11 cellular contexts compared by ENCODE assay signal in genomic region chr4:8402640-8403039, GRCh38. TPM values are rescaled to one million over a fixed set of nuclear protein-coding genes. Genes with fewer than 3 reads are reported as not detected.
DNase-seq lines count a peak whose midpoint lies in the region; ATAC-seq and TF ChIP-seq lines count a peak whose summit lies in the region.
"Had no signal": no experiment of that assay in that cellular context is flagged by ENCODE, and none has a peak within 500 bp of the region (broad histone marks: within the 10 kb centered on the region; RNA-seq: fewer than 3 reads in every experiment).

No MANE protein-coding gene starts in this region.

- no peaks in the 10 kb centered on the region for H3K27me3 Mint-ChIP-seq in dendritic cell treated with granulocyte-macrophage colony-stimulating factor and Interleukin-4, amounts not matched to agents 40 ng/mL and 50 ng/mL, for 4 days
- no peaks in the 10 kb centered on the region for H3K27me3 Mint-ChIP-seq in naive thymus-derived CD4-positive, alpha-beta T cell
- H3K27me3 Mint-ChIP-seq: activated naive CD8-positive, alpha-beta T cell treated with anti-CD3 and anti-CD28 coated beads for 36 hours had no signal

- H3K4me3 ChIP-seq in naive thymus-derived CD4-positive, alpha-beta T cell (ENCODE audit: low read length) = no peak overlapping the region
- no peak overlapping the region for H3K4me3 ChIP-seq in thyroid gland (replicated peaks in 1 of 3)
- H3K4me3 ChIP-seq: Peyer's patch had no signal

- POLR2A ChIA-PET in naive thymus-derived CD4-positive, alpha-beta T cell (lab: Charles Lee) = no interaction called here

- peaks cover 81% of the 10 kb centered on the region for H3K36me3 Mint-ChIP-seq in dendritic cell treated with granulocyte-macrophage colony-stimulating factor and Interleukin-4, amounts not matched to agents 40 ng/mL and 50 ng/mL, for 4 days (ENCODE audit: low read depth)
- peaks cover 0 to 47% (median 11%) of the 10 kb centered on the region in 5 donors for H3K36me3 Mint-ChIP-seq in naive thymus-derived CD4-positive, alpha-beta T cell
- H3K36me3 Mint-ChIP-seq: activated naive CD8-positive, alpha-beta T cell treated with anti-CD3 and anti-CD28 coated beads for 36 hours had no signal

- H3K27me3 ChIP-seq in naive thymus-derived CD4-positive, alpha-beta T cell (ENCODE audit: control insufficient read depth in 2 of 2, insufficient read depth in 2 of 2, low read length in 2 of 2) = no peaks in the 10 kb centered on the region
- H3K27me3 ChIP-seq in thyroid gland = no peaks in the 10 kb centered on the region
- H3K27me3 ChIP-seq: Peyer's patch had no signal

- H3K27ac ChIP-seq in naive thymus-derived CD4-positive, alpha-beta T cell (ENCODE audit: low read depth, low read length) = no peak overlapping the region
- peak overlapping the region in 2 of 3 donors; percentile 46 to 67 for H3K27ac ChIP-seq in thyroid gland

- TF ChIP-seq POLR2A in thyroid gland (IDR thresholded peaks at IDR 0.05) = no peak

- H3K9me3 Mint-ChIP-seq in dendritic cell treated with granulocyte-macrophage colony-stimulating factor and Interleukin-4, amounts not matched to agents 40 ng/mL and 50 ng/mL, for 4 days = no peaks in the 10 kb centered on the region
- H3K9me3 Mint-ChIP-seq in naive thymus-derived CD4-positive, alpha-beta T cell = no peaks in the 10 kb centered on the region
- H3K9me3 Mint-ChIP-seq: activated naive CD8-positive, alpha-beta T cell treated with anti-CD3 and anti-CD28 coated beads for 36 hours had no signal

- H3K4me1 Mint-ChIP-seq in dendritic cell treated with granulocyte-macrophage colony-stimulating factor and Interleukin-4, amounts not matched to agents 40 ng/mL and 50 ng/mL, for 4 days (ENCODE audit: low read depth) = peaks cover 21% of the 10 kb centered on the region
- H3K4me1 Mint-ChIP-seq in naive thymus-derived CD4-positive, alpha-beta T cell = peaks cover 0 to 2% (median 0%) of the 10 kb centered on the region in 7 donors
- H3K4me1 Mint-ChIP-seq: activated naive CD8-positive, alpha-beta T cell treated with anti-CD3 and anti-CD28 coated beads for 36 hours had no signal

- no peak overlapping the region for H3K4me3 Mint-ChIP-seq in dendritic cell treated with granulocyte-macrophage colony-stimulating factor and Interleukin-4, amounts not matched to agents 40 ng/mL and 50 ng/mL, for 4 days
- H3K4me3 Mint-ChIP-seq in naive thymus-derived CD4-positive, alpha-beta T cell = no peak overlapping the region
- H3K4me3 Mint-ChIP-seq: activated naive CD8-positive, alpha-beta T cell treated with anti-CD3 and anti-CD28 coated beads for 36 hours; nephron progenitor cell had no signal

- CTCF ChIA-PET in naive thymus-derived CD4-positive, alpha-beta T cell (lab: Charles Lee) = interaction anchor here (0.7 to 2.6 kb wide), 5 partner anchors 16 to 226 kb away, joined by 3 to 15 read pairs (median 3); no protein-coding TSS in a partner anchor

- intact Hi-C loops in dendritic cell treated with granulocyte-macrophage colony-stimulating factor and Interleukin-4, amounts not matched to agents 40 ng/mL and 50 ng/mL, for 4 days (cut with micrococcal nuclease) = loop anchor here (1.0 to 2.0 kb wide), 3 partner anchors 135 to 226 kb away; no protein-coding TSS in a partner anchor
- intact Hi-C loops in naive thymus-derived CD4-positive, alpha-beta T cell (cut with micrococcal nuclease) = loop anchor here (1.0 kb wide), 3 partner anchors 135 to 225 kb away; no protein-coding TSS in a partner anchor
- intact Hi-C loops in thyroid gland (cut with DNase I) = loop anchor here (2.0 to 10.0 kb wide), 2 partner anchors 88 to 160 kb away; no protein-coding TSS in a partner anchor

- H3K27ac Mint-ChIP-seq in dendritic cell treated with granulocyte-macrophage colony-stimulating factor and Interleukin-4, amounts not matched to agents 40 ng/mL and 50 ng/mL, for 4 days = peak overlapping the region; percentile 14
- H3K27ac Mint-ChIP-seq in naive thymus-derived CD4-positive, alpha-beta T cell = no peak overlapping the region
- H3K27ac Mint-ChIP-seq: activated naive CD8-positive, alpha-beta T cell treated with anti-CD3 and anti-CD28 coated beads for 36 hours; nephron progenitor cell had no signal

- TF ChIP-seq CTCF in thyroid gland (IDR thresholded peaks at IDR 0.05) = no peak

- ATAC-seq in naive thymus-derived CD4-positive, alpha-beta T cell = peak; percentile 47
- ATAC-seq in HG03442 (IDR thresholded peaks at IDR 0.05; ENCODE audit: unreplicated experiment) (no peak), GM18909 (IDR thresholded peaks at IDR 0.05; ENCODE audit: poor library complexity, unreplicated experiment) (no peak)

- 71 to 74% methylated on average over 11 to 13 of the region's 14 CpGs for WGBS in thyroid gland, 2 donors

- peaks cover 0 to 40% (median 0%) of the 10 kb centered on the region in 3 experiments for H3K36me3 ChIP-seq in naive thymus-derived CD4-positive, alpha-beta T cell (ENCODE audit: control insufficient read depth in 2 of 3, insufficient read depth in 3 of 3, low read length in 3 of 3)
- H3K36me3 ChIP-seq in thyroid gland = peaks cover 10 to 18% of the 10 kb centered on the region in 2 donors

- DNase-seq in NOMO-1 treated with DMSO at 0.1 percent for 48 hours (lab: John Stamatoyannopoulos, UW; ENCODE audit: unreplicated experiment) (peak; percentile 56), thyroid gland (peak in 1 of 2 donors; percentile 25), DMS 273 treated with DMSO at 0.1 percent for 48 hours (lab: John Stamatoyannopoulos, UW) (no peak), SIG-M5 (lab: John Stamatoyannopoulos, UW) (no peak)
- no peak for DNase-seq in naive thymus-derived CD4-positive, alpha-beta T cell

- no peaks in the 10 kb centered on the region for H3K9me3 ChIP-seq in naive thymus-derived CD4-positive, alpha-beta T cell (ENCODE audit: control insufficient read depth in 2 of 3, low read length in 3 of 3)
- no peaks in the 10 kb centered on the region for H3K9me3 ChIP-seq in thyroid gland
- H3K9me3 ChIP-seq: Peyer's patch had no signal

- H3K4me1 ChIP-seq in naive thymus-derived CD4-positive, alpha-beta T cell (ENCODE audit: control insufficient read depth in 2 of 2, insufficient read depth in 2 of 2, low read length in 2 of 2) = no peaks in the 10 kb centered on the region
- peaks cover 15 to 24% of the 10 kb centered on the region in 2 donors for H3K4me1 ChIP-seq in thyroid gland
- H3K4me1 ChIP-seq: Peyer's patch had no signal

RNA-seq across cellular contexts. Expression of gene ACOX3, which starts 37.9 kb away (rescaled TPM):
- 10 to 100 TPM; 10.9 to 20.5 (median 14.8) TPM for total RNA-seq in naive thymus-derived CD4-positive, alpha-beta T cell
- polyA plus RNA-seq in naive thymus-derived CD4-positive, alpha-beta T cell = 10 to 100 TPM; 16.1 to 19.1 TPM
- 10 to 100 TPM; 28.2 to 61.8 (median 47.7) TPM for total RNA-seq in thyroid gland

RNA-seq across cellular contexts. Expression of gene TRMT44, which starts 37.9 kb away (rescaled TPM):
- total RNA-seq in naive thymus-derived CD4-positive, alpha-beta T cell = 10 to 100 TPM; 28.5 to 33.7 (median 29.6) TPM
- 10 to 100 TPM; 13.8 to 21.3 TPM for polyA plus RNA-seq in naive thymus-derived CD4-positive, alpha-beta T cell
- total RNA-seq in thyroid gland = 10 to 100 TPM; 36.4 to 56.4 (median 43.9) TPM
